In genomic region chr1:47713960-47714359, GRCh38 we compare ENCODE assay signal across 27 cellular contexts.
"Had no signal": no experiment of that assay in that cellular context is flagged by ENCODE, and none has a peak within 500 bp of the region (broad histone marks: within the 10 kb centered on the region; RNA-seq: fewer than 3 reads in every experiment).

No MANE protein-coding gene starts in this region.

- H3K27ac ChIP-seq: stomach, suprapubic skin, testis, thoracic aorta, thyroid gland, tibial artery, tibial nerve, transverse colon, upper lobe of left lung, upper lobe of right lung, uterus, vagina had no signal

- H3K4me3 ChIP-seq: stomach, suprapubic skin, testis, thoracic aorta, thyroid gland, tibial artery, tibial nerve, transverse colon, upper lobe of left lung, upper lobe of right lung, uterus, vagina had no signal

- H3K4me3 Mint-ChIP-seq: stimulated activated effector memory CD8-positive, alpha-beta T cell treated with anti-CD3 and anti-CD28 coated beads, Interleukin-12 subunit alpha, Interleukin-12 subunit beta, amount 100 ng/mL, for 72 hours; stimulated activated memory B cell treated with anti-CD40 and anti-IgM and Interleukin-4, amounts not matched to agents 10 μg/mL and 1 μg/mL and 100 μg/mL, for 72 hours; stimulated activated naive B cell treated with anti-CD40 and anti-IgM and Interleukin-4, amounts not matched to agents 10 μg/mL and 1 μg/mL and 100 μg/mL, for 72 hours; stimulated activated naive CD8-positive, alpha-beta T cell treated with anti-CD3 and anti-CD28 coated beads, Interleukin-15, amount 100 ng/mL, for 72 hours; stimulated activated naive CD8-positive, alpha-beta T cell treated with anti-CD3 and anti-CD28 coated beads, Interleukin-15, Interleukin-2, amounts not matched to agents 100 ng/mL and 50 ng/mL, for 24 hours had no signal

- H3K9me3 Mint-ChIP-seq: stimulated activated effector memory CD8-positive, alpha-beta T cell treated with anti-CD3 and anti-CD28 coated beads, Interleukin-12 subunit alpha, Interleukin-12 subunit beta, amount 100 ng/mL, for 72 hours; stimulated activated memory B cell treated with anti-CD40 and anti-IgM and Interleukin-4, amounts not matched to agents 10 μg/mL and 1 μg/mL and 100 μg/mL, for 72 hours; stimulated activated naive B cell treated with anti-CD40 and anti-IgM and Interleukin-4, amounts not matched to agents 10 μg/mL and 1 μg/mL and 100 μg/mL, for 72 hours; stimulated activated naive CD8-positive, alpha-beta T cell treated with anti-CD3 and anti-CD28 coated beads, Interleukin-15, amount 100 ng/mL, for 72 hours; stimulated activated naive CD8-positive, alpha-beta T cell treated with anti-CD3 and anti-CD28 coated beads, Interleukin-15, Interleukin-2, amounts not matched to agents 100 ng/mL and 50 ng/mL, for 24 hours had no signal

- ATAC-seq: stimulated activated effector memory CD8-positive, alpha-beta T cell treated with anti-CD3 and anti-CD28 coated beads, Interleukin-12 subunit alpha, Interleukin-12 subunit beta, amount 100 ng/mL, for 72 hours; stimulated activated memory B cell treated with anti-CD40 and anti-IgM and Interleukin-4, amounts not matched to agents 10 μg/mL and 1 μg/mL and 100 μg/mL, for 72 hours; stimulated activated naive B cell treated with anti-CD40 and anti-IgM and Interleukin-4, amounts not matched to agents 10 μg/mL and 1 μg/mL and 100 μg/mL, for 72 hours; stimulated activated naive CD8-positive, alpha-beta T cell treated with anti-CD3 and anti-CD28 coated beads, Interleukin-15, amount 100 ng/mL, for 72 hours; stimulated activated naive CD8-positive, alpha-beta T cell treated with anti-CD3 and anti-CD28 coated beads, Interleukin-15, Interleukin-2, amounts not matched to agents 100 U/mL and 50 U/mL, for 24 hours; upper lobe of right lung had no signal

- H3K27ac Mint-ChIP-seq: stimulated activated effector memory CD8-positive, alpha-beta T cell treated with anti-CD3 and anti-CD28 coated beads, Interleukin-12 subunit alpha, Interleukin-12 subunit beta, amount 100 ng/mL, for 72 hours; stimulated activated memory B cell treated with anti-CD40 and anti-IgM and Interleukin-4, amounts not matched to agents 10 μg/mL and 1 μg/mL and 100 μg/mL, for 72 hours; stimulated activated naive B cell treated with anti-CD40 and anti-IgM and Interleukin-4, amounts not matched to agents 10 μg/mL and 1 μg/mL and 100 μg/mL, for 72 hours; stimulated activated naive CD8-positive, alpha-beta T cell treated with anti-CD3 and anti-CD28 coated beads, Interleukin-15, amount 100 ng/mL, for 72 hours; stimulated activated naive CD8-positive, alpha-beta T cell treated with anti-CD3 and anti-CD28 coated beads, Interleukin-15, Interleukin-2, amounts not matched to agents 100 ng/mL and 50 ng/mL, for 24 hours had no signal

- H3K36me3 Mint-ChIP-seq: stimulated activated effector memory CD8-positive, alpha-beta T cell treated with anti-CD3 and anti-CD28 coated beads, Interleukin-12 subunit alpha, Interleukin-12 subunit beta, amount 100 ng/mL, for 72 hours; stimulated activated memory B cell treated with anti-CD40 and anti-IgM and Interleukin-4, amounts not matched to agents 10 μg/mL and 1 μg/mL and 100 μg/mL, for 72 hours; stimulated activated naive B cell treated with anti-CD40 and anti-IgM and Interleukin-4, amounts not matched to agents 10 μg/mL and 1 μg/mL and 100 μg/mL, for 72 hours had no signal

- DNase-seq: stimulated activated CD4-positive, alpha-beta T cell treated with anti-CD3 and anti-CD28 coated beads, Interleukin-2, amount 100 ng/mL, for 48 hours; stimulated activated CD4-positive, alpha-beta T cell treated with anti-CD3 and anti-CD28 coated beads, Interleukin-4, amount 100 ng/mL, for 1 hour; stimulated activated CD4-positive, alpha-beta T cell treated with anti-CD3 and anti-CD28 coated beads, Interleukin-4, amount 100 ng/mL, for 24 hours; stimulated activated CD4-positive, alpha-beta T cell treated with anti-CD3 and anti-CD28 coated beads, Interleukin-4, amount 100 ng/mL, for 4 hours; stimulated activated CD8-positive, alpha-beta memory T cell treated with anti-CD3 and anti-CD28 coated beads, Interleukin-4, amount 100 ng/mL, for 48 hours; stimulated activated naive B cell treated with anti-CD40 and anti-IgM and Interleukin-4, amounts not matched to agents 10 μg/mL and 1 μg/mL and 100 μg/mL, for 72 hours; stimulated activated naive CD4-positive, alpha-beta T cell; stimulated activated naive CD4-positive, alpha-beta T cell treated with Interleukin-2 at 50 U/mL for 16 hours; stimulated activated naive CD8-positive, alpha-beta T cell treated with anti-CD3 and anti-CD28 coated beads, Interleukin-15, amount 100 ng/mL, for 72 hours; stimulated activated naive CD8-positive, alpha-beta T cell treated with anti-CD3 and anti-CD28 coated beads, Interleukin-15, Interleukin-2, amounts not matched to agents 100 U/mL and 50 U/mL, for 24 hours; stomach; substantia nigra; testis; thyroid gland; tibial artery; transverse colon; trophoblast cell; upper lobe of left lung; upper lobe of right lung; uterus had no signal
